9 cellular contexts compared by ENCODE assay signal in genomic region chr11:57248780-57249383, GRCh38. TPM values are rescaled to one million over a fixed set of nuclear protein-coding genes. Genes with fewer than 3 reads are reported as not detected.
DNase-seq lines count a peak whose midpoint lies in the region; ATAC-seq and TF ChIP-seq lines count a peak whose summit lies in the region.
"Had no signal": no experiment of that assay in that cellular context is flagged by ENCODE, and none has a peak within 500 bp of the region (broad histone marks: within the 10 kb centered on the region; RNA-seq: fewer than 3 reads in every experiment).

No MANE protein-coding gene starts in this region.

- TF ChIP-seq CTCF in SU-DHL-6 (IDR thresholded peaks at IDR 0.05; ENCODE audit: insufficient read depth, low read length, poor library complexity, severe bottlenecking) (peak; percentile 26), epithelial cell of proximal tubule (conservative IDR thresholded peaks at IDR 0.05; ENCODE audit: low read depth, low read length) (peak; percentile 65), mucosa of descending colon (IDR thresholded peaks at IDR 0.05) (peak; percentile 31), vagina (IDR thresholded peaks at IDR 0.05) (peak in 2 of 3 experiments; percentile 30 to 53)

- H3K27ac ChIP-seq in SU-DHL-6 (ENCODE audit: low read depth, low read length) (no peak overlapping the region), vagina (no peak overlapping the region)
- H3K27ac ChIP-seq: BLaER1 had no signal

- DNase-seq in NCI-H1436 (lab: John Stamatoyannopoulos, UW) (peak; percentile 3), NCI-H1436 treated with DMSO at 0.1 percent for 48 hours (lab: John Stamatoyannopoulos, UW) (no peak), M059J (ENCODE audit: low read depth) (peak; percentile 62), epithelial cell of proximal tubule (ENCODE audit: low read depth) (no peak), mucosa of descending colon (peak; percentile 63 to 77 (median 67)), vagina (ENCODE audit: extremely low spot score in 2 of 2) (no peak)

- no peaks in the 10 kb centered on the region for H3K9me3 ChIP-seq in SU-DHL-6 (ENCODE audit: insufficient read depth, low read length)
- no peaks in the 10 kb centered on the region for H3K9me3 ChIP-seq in mucosa of descending colon
- H3K9me3 ChIP-seq in vagina = no peaks in the 10 kb centered on the region
- H3K9me3 ChIP-seq: BLaER1 had no signal

- ATAC-seq in GM21825 (IDR thresholded peaks at IDR 0.05; ENCODE audit: unreplicated experiment) (peak; percentile 57), mucosa of descending colon (peak; percentile 92)

- no peaks in the 10 kb centered on the region for H3K4me1 ChIP-seq in mucosa of descending colon (ENCODE audit: low read depth)
- peaks cover 7% of the 10 kb centered on the region for H3K4me1 ChIP-seq in vagina

- TF ChIP-seq POLR2A in vagina (IDR thresholded peaks at IDR 0.05) = no peak

- H3K4me3 ChIP-seq in SU-DHL-6 (ENCODE audit: insufficient read depth, low read length, poor library complexity, severe bottlenecking) (no peak overlapping the region), epithelial cell of proximal tubule (ENCODE audit: low read depth, low read length) (no peak overlapping the region), mucosa of descending colon (no peak overlapping the region), vagina (no peak overlapping the region)
- H3K4me3 ChIP-seq: BLaER1 had no signal

- H2AFZ ChIP-seq in SU-DHL-6 (ENCODE audit: low read depth, low read length, severe bottlenecking) = no peak overlapping the region

- no peaks in the 10 kb centered on the region for H3K79me2 ChIP-seq in SU-DHL-6 (ENCODE audit: insufficient read depth, low read length)

- no peak overlapping the region for H3K9ac ChIP-seq in SU-DHL-6 (ENCODE audit: low read length)
- H3K9ac ChIP-seq: BLaER1 had no signal

- no peaks in the 10 kb centered on the region for H3K36me3 ChIP-seq in SU-DHL-6 (ENCODE audit: low read length)
- no peaks in the 10 kb centered on the region for H3K36me3 ChIP-seq in mucosa of descending colon (ENCODE audit: low read depth)
- H3K36me3 ChIP-seq in vagina = no peaks in the 10 kb centered on the region
- H3K36me3 ChIP-seq: BLaER1 had no signal

- H3K27me3 ChIP-seq in SU-DHL-6 (ENCODE audit: low read length) (no peaks in the 10 kb centered on the region), vagina (no peaks in the 10 kb centered on the region)
- H3K27me3 ChIP-seq: BLaER1 had no signal

- H3F3A ChIP-seq in SU-DHL-6 (ENCODE audit: insufficient read depth) = no peaks in the 10 kb centered on the region

- no peaks in the 10 kb centered on the region for H3K9me2 ChIP-seq in SU-DHL-6 (replicated peaks; ENCODE audit: insufficient read depth, low read length)

- intact Hi-C loops in mucosa of descending colon (cut with DNase I, micrococcal nuclease) (loop anchor here (5.0 to 10.0 kb wide), 2 partner anchors 114 to 117 kb away; no protein-coding TSS in a partner anchor), vagina (cut with DNase I) (loop anchor here (5.0 to 10.0 kb wide), 3 partner anchors 114 to 973 kb away; no protein-coding TSS in a partner anchor)

- H3K4me2 ChIP-seq in SU-DHL-6 (ENCODE audit: low read depth, low read length, poor library complexity, severe bottlenecking) = no peak overlapping the region
- H3K4me2 ChIP-seq: BLaER1 had no signal

- no peaks in the 10 kb centered on the region for H4K20me1 ChIP-seq in SU-DHL-6 (ENCODE audit: low read depth, low read length)
- H4K20me1 ChIP-seq: BLaER1 had no signal

RNA-seq across cellular contexts. Expression of gene APLNR, which starts 11.8 kb away (rescaled TPM):
- not detected in 2 replicates for total RNA-seq in M059J (2014; rRNA removed; shearing (Covaris generic))
- total RNA-seq in epithelial cell of proximal tubule = not detected in 2 replicates
- 1 to 10 TPM; 2.4 to 5.7 (median 2.8) TPM for total RNA-seq in mucosa of descending colon
- 2.9 TPM for total RNA-seq in vagina

Comparison
In these comparisons a context has a peak if more than half of its experiments do, and no peak if none do; other contexts are left out.
1. DNase-seq: peak in NCI-H1436 (single experiment), M059J (single experiment) and mucosa of descending colon (3 of 3); none in NCI-H1436 treated with DMSO at 0.1 percent for 48 hours (single experiment), epithelial cell of proximal tubule (single experiment) and vagina (0 of 2).
2. Peak in every context shown above with its lines, with median percentiles within 50 percentile points of each other: CTCF ChIP-seq.